In the genomic region with DNA sequence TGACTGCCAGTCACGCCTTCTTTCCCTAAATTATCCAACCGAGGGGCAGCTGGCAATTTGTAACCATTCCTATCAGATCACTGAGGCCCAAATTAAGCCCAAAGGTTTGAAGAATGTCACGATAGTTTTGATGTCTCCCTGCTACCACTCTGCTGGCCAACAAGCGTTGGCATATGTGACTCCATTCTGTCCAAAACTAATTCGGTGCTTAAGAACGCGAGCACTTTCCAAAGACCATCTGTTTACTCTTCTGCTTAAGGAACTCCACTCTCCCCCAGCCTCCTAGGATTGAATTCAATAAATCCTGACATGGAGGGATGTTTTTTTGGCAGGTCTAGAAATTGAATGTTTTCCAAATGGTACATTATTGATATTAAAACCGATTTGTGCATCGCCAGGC, we compare ENCODE assay signal across 24 cellular contexts.
"Had no signal": no experiment of that assay in that cellular context is flagged by ENCODE, and none has a peak within 500 bp of the region (broad histone marks: within the 10 kb centered on the region; RNA-seq: fewer than 3 reads in every experiment).

No MANE protein-coding gene starts in this region.

- H3K4me3 ChIP-seq: left ventricle myocardium inferior, lung, ovary, right atrium auricular region, right lobe of liver, skin epidermis, stomach, suprapubic skin, thoracic aorta, tibial artery, upper lobe of right lung had no signal

- H3K27ac ChIP-seq: left ventricle myocardium inferior, ovary, right atrium auricular region, right lobe of liver, skin epidermis, stomach, suprapubic skin, thoracic aorta, tibial artery, upper lobe of right lung had no signal

- DNase-seq: hypothalamus; islet precursor cell; left ventricle myocardium inferior; mesendoderm; naive B cell; natural killer cell; nephron progenitor cell; ovary; right lobe of liver; stimulated activated CD4-positive, alpha-beta T cell treated with anti-CD3 and anti-CD28 coated beads, Interleukin-12 subunit alpha, Interleukin-12 subunit beta, amount 100 ng/mL, for 4 hours; stimulated activated CD4-positive, alpha-beta T cell treated with anti-CD3 and anti-CD28 coated beads, Interleukin-15, amount 100 ng/mL, for 24 hours; stimulated activated CD4-positive, alpha-beta T cell treated with anti-CD3 and anti-CD28 coated beads, Interleukin-2, amount 100 ng/mL, for 24 hours; stimulated activated CD4-positive, alpha-beta T cell treated with anti-CD3 and anti-CD28 coated beads, Interleukin-4, amount 100 ng/mL, for 1 hour; stimulated activated naive B cell treated with anti-CD40 and anti-IgM and Interleukin-4, amounts not matched to agents 10 μg/mL and 1 μg/mL and 100 μg/mL, for 72 hours; stimulated activated naive CD8-positive, alpha-beta T cell treated with anti-CD3 and anti-CD28 coated beads, Interleukin-15, Interleukin-2, amounts not matched to agents 100 U/mL and 50 U/mL, for 24 hours; stomach; tibial artery; trophoblast cell; upper lobe of right lung had no signal

- H3K4me1 ChIP-seq: left ventricle myocardium inferior, right atrium auricular region, right lobe of liver, stomach, suprapubic skin, tibial artery, upper lobe of right lung had no signal

- H3K27me3 ChIP-seq: ovary, right atrium auricular region, right lobe of liver, stomach had no signal

- H3K9me3 ChIP-seq: ovary, right lobe of liver, suprapubic skin, thoracic aorta, upper lobe of right lung had no signal

- H3K36me3 ChIP-seq: left ventricle myocardium inferior, ovary, right atrium auricular region, right lobe of liver, stomach, suprapubic skin, thoracic aorta, tibial artery, upper lobe of right lung had no signal
